18 cellular contexts compared by ENCODE assay signal in the genomic region with DNA sequence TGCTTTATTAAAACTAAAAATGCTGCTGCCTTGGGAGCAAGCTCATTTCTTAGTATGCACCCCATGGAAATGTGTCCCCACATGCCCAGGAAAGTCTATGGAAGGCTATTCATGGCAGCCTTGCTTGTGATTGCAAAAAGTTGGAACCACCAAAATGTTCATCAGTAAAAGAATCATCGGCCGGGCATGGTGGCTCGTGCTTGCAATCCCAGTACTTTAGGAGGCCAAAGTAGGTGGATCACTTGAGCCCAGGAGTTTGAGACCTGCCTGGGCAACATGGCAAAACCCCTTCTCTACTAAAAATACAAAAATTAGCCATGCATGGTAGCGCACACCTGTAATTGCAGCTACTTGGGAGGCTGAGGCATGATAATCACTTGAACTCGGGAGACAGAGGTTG.
DNase-seq lines count a peak whose midpoint lies in the region; ATAC-seq, FAIRE-seq and TF ChIP-seq lines count a peak whose summit lies in the region.
"Had no signal": no experiment of that assay in that cellular context is flagged by ENCODE, and none has a peak within 500 bp of the region (broad histone marks: within the 10 kb centered on the region; RNA-seq: fewer than 3 reads in every experiment).

No MANE protein-coding gene starts in this region.

- CTCF ChIA-PET in activated CD8-positive, alpha-beta memory T cell treated with anti-CD3 and anti-CD28 coated beads, Interleukin-2, amount 10 ng/mL, durations not matched to agents 7 days and 5 days (lab: Charles Lee): no interaction called here

- no peak overlapping the region for H3K27ac ChIP-seq in foreskin keratinocyte

- FAIRE-seq in urothelium cell line (lab: Jason Lieb, UNC): peak; percentile 20
- FAIRE-seq: RCC 7860 had no signal

- TF ChIP-seq CTCF in nephron progenitor cell (IDR thresholded peaks at IDR 0.05) (no peak), foreskin keratinocyte (conservative IDR thresholded peaks at IDR 0.05) (no peak)

- H3K9me3 Mint-ChIP-seq in activated CD8-positive, alpha-beta memory T cell treated with anti-CD3 and anti-CD28 coated beads, Interleukin-2, amount 10 ng/mL, durations not matched to agents 7 days and 5 days (ENCODE audit: low read depth): no peaks in the 10 kb centered on the region
- peaks cover 3% of the 10 kb centered on the region for H3K9me3 Mint-ChIP-seq in nephron progenitor cell
- H3K9me3 Mint-ChIP-seq in stimulated activated naive CD8-positive, alpha-beta T cell treated with anti-CD3 and anti-CD28 coated beads, Interleukin-15, amount 100 ng/mL, for 72 hours: peaks cover 4 to 11% of the 10 kb centered on the region in 2 donors

- no peak overlapping the region for H3K27ac Mint-ChIP-seq in activated CD8-positive, alpha-beta memory T cell treated with anti-CD3 and anti-CD28 coated beads, Interleukin-2, amount 10 ng/mL, durations not matched to agents 7 days and 5 days
- H3K27ac Mint-ChIP-seq in nephron progenitor cell: no peak overlapping the region
- no peak overlapping the region for H3K27ac Mint-ChIP-seq in stimulated activated naive CD8-positive, alpha-beta T cell treated with anti-CD3 and anti-CD28 coated beads, Interleukin-15, amount 100 ng/mL, for 72 hours

- H3K4me3 Mint-ChIP-seq in activated CD8-positive, alpha-beta memory T cell treated with anti-CD3 and anti-CD28 coated beads, Interleukin-2, amount 10 ng/mL, durations not matched to agents 7 days and 5 days: no peak overlapping the region
- H3K4me3 Mint-ChIP-seq in nephron progenitor cell: peak overlapping the region; percentile 61
- no peak overlapping the region for H3K4me3 Mint-ChIP-seq in stimulated activated naive CD8-positive, alpha-beta T cell treated with anti-CD3 and anti-CD28 coated beads, Interleukin-15, amount 100 ng/mL, for 72 hours

- peaks cover 86% of the 10 kb centered on the region for H3K27me3 ChIP-seq in foreskin keratinocyte

- H3K27me3 Mint-ChIP-seq in activated CD8-positive, alpha-beta memory T cell treated with anti-CD3 and anti-CD28 coated beads, Interleukin-2, amount 10 ng/mL, durations not matched to agents 7 days and 5 days: peaks cover 60% of the 10 kb centered on the region
- peaks cover 52% of the 10 kb centered on the region for H3K27me3 Mint-ChIP-seq in nephron progenitor cell (ENCODE audit: low read depth, poor library complexity)
- H3K27me3 Mint-ChIP-seq in stimulated activated naive CD8-positive, alpha-beta T cell treated with anti-CD3 and anti-CD28 coated beads, Interleukin-15, amount 100 ng/mL, for 72 hours: peaks cover 87% of the 10 kb centered on the region

- no peaks in the 10 kb centered on the region for H3K36me3 Mint-ChIP-seq in activated CD8-positive, alpha-beta memory T cell treated with anti-CD3 and anti-CD28 coated beads, Interleukin-2, amount 10 ng/mL, durations not matched to agents 7 days and 5 days
- H3K36me3 Mint-ChIP-seq in nephron progenitor cell (ENCODE audit: low read depth): no peaks in the 10 kb centered on the region

- DNase-seq in activated CD8-positive, alpha-beta memory T cell treated with anti-CD3 and anti-CD28 coated beads for 24 hours: peak; percentile 13
- DNase-seq in activated CD8-positive, alpha-beta memory T cell treated with anti-CD3 and anti-CD28 coated beads, Interleukin-2, amount 10 ng/mL, durations not matched to agents 7 days and 5 days: no peak
- DNase-seq in ecto neural progenitor cell (ENCODE audit: low spot score): peak; percentile 26
- DNase-seq in nephron progenitor cell: no peak
- no peak for DNase-seq in urothelium cell line (ENCODE audit: low spot score)
- no peak for DNase-seq in stimulated activated naive CD8-positive, alpha-beta T cell treated with anti-CD3 and anti-CD28 coated beads, Interleukin-15, amount 100 ng/mL, for 72 hours
- no peak for DNase-seq in foreskin keratinocyte
- DNase-seq in UCSD-AML1 (lab: John Stamatoyannopoulos, UW; ENCODE audit: unreplicated experiment): no peak
- DNase-seq: 8988T; DMS79 treated with DMSO at 0.1 percent for 48 hours; GOT3; NCI-H1436 treated with DMSO at 0.1 percent for 48 hours; NCI-H2081; NCI-H2171 treated with DMSO at 0.1 percent for 48 hours; NCI-H446 treated with DMSO at 0.1 percent for 48 hours; NK-92 treated with Interleukin-12 subunit alpha and Interleukin-12 subunit beta, amount 100 ng/mL, for 24 hours had no signal

- peaks cover 3% of the 10 kb centered on the region for H3K4me1 Mint-ChIP-seq in activated CD8-positive, alpha-beta memory T cell treated with anti-CD3 and anti-CD28 coated beads, Interleukin-2, amount 10 ng/mL, durations not matched to agents 7 days and 5 days
- H3K4me1 Mint-ChIP-seq in nephron progenitor cell: peaks cover 20% of the 10 kb centered on the region
- no peaks in the 10 kb centered on the region for H3K4me1 Mint-ChIP-seq in stimulated activated naive CD8-positive, alpha-beta T cell treated with anti-CD3 and anti-CD28 coated beads, Interleukin-15, amount 100 ng/mL, for 72 hours

- no peaks in the 10 kb centered on the region for H3K4me1 ChIP-seq in foreskin keratinocyte

- no peak for ATAC-seq in activated CD8-positive, alpha-beta memory T cell treated with anti-CD3 and anti-CD28 coated beads, Interleukin-2, amount 10 ng/mL, durations not matched to agents 7 days and 5 days
- no peak for ATAC-seq in stimulated activated naive CD8-positive, alpha-beta T cell treated with anti-CD3 and anti-CD28 coated beads, Interleukin-15, amount 100 ng/mL, for 72 hours
- ATAC-seq in foreskin keratinocyte: no peak
- ATAC-seq: Right ventricle myocardium inferior had no signal

Comparison
In these comparisons a context has a peak if more than half of its experiments do, and no peak if none do; other contexts are left out.
1. DNase-seq: peak in activated CD8-positive, alpha-beta memory T cell treated with anti-CD3 and anti-CD28 coated beads for 24 hours (single experiment) and ecto neural progenitor cell (single experiment); none in activated CD8-positive, alpha-beta memory T cell treated with anti-CD3 and anti-CD28 coated beads, Interleukin-2, amount 10 ng/mL, durations not matched to agents 7 days and 5 days (single experiment), nephron progenitor cell (single experiment), urothelium cell line (single experiment), stimulated activated naive CD8-positive, alpha-beta T cell treated with anti-CD3 and anti-CD28 coated beads, Interleukin-15, amount 100 ng/mL, for 72 hours (0 of 2), foreskin keratinocyte (0 of 2) and UCSD-AML1 (single experiment).